In the genomic region with DNA sequence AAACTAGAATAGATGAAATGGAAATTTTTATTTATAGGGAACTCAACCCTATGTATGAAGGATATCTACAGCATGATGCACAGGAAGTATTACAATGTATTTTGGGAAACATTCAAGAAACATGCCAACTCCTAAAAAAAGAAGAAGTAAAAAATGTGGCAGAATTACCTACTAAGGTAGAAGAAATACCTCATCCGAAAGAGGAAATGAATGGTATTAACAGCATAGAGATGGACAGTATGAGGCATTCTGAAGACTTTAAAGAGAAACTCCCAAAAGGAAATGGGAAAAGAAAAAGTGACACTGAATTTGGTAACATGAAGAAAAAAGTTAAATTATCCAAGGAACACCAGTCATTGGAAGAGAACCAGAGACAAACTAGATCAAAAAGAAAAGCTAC, we compare ENCODE assay signal across 18 cellular contexts.
"Had no signal": no experiment of that assay in that cellular context is flagged by ENCODE, and none has a peak within 500 bp of the region (broad histone marks: within the 10 kb centered on the region; RNA-seq: fewer than 3 reads in every experiment).

No MANE protein-coding gene starts in this region.

- H3K4me3 Mint-ChIP-seq: activated CD4-positive, alpha-beta memory T cell treated with anti-CD3 and anti-CD28 coated beads for 36 hours; activated naive CD4-positive, alpha-beta T cell treated with anti-CD3 and anti-CD28 coated beads for 36 hours; activated T-helper 1 cell treated with anti-CD3 and anti-CD28 coated beads, Interleukin-12 subunit alpha, Interleukin-12 subunit beta, Interleukin-2, Interleukin-4 antibody, amounts not matched to agents 30 ng/mL and 10 ng/mL and 1 ng/mL, durations not matched to agents 14 hours and 24 hours and 36 hours; central memory CD8-positive, alpha-beta T cell; natural killer cell; T-helper 1 cell treated with Interleukin-12 subunit alpha and Interleukin-12 subunit beta and Interleukin-4 antibody, amounts not matched to agents 30 μg/mL and 1 μg/mL, for 36 hours had no signal

- H3K27me3 ChIP-seq: adrenal gland, gastrocnemius medialis, heart right ventricle, sigmoid colon had no signal

- ATAC-seq: gastrocnemius medialis, heart right ventricle, mucosa of descending colon, natural killer cell had no signal

- FAIRE-seq: islet of Langerhans had no signal

- DNase-seq: activated CD4-positive, alpha-beta memory T cell treated with anti-CD3 and anti-CD28 coated beads for 36 hours; activated CD4-positive, CD25-positive, alpha-beta regulatory T cell treated with anti-CD3 and anti-CD28 coated beads, Interleukin-2, amount 50 U/mL, for 72 hours; activated naive CD4-positive, alpha-beta T cell treated with anti-CD3 and anti-CD28 coated beads for 36 hours; adrenal gland; cortex of kidney; effector CD8-positive, alpha-beta T cell; gastrocnemius medialis; heart right ventricle; mucosa of descending colon; natural killer cell; sigmoid colon; stimulated activated CD4-positive, alpha-beta T cell treated with anti-CD3 and anti-CD28 coated beads, Interleukin-2, amount 100 ng/mL, for 24 hours; stimulated activated naive CD4-positive, alpha-beta T cell treated with Interleukin-2 at 50 U/mL for 16 hours; trophoblast cell had no signal

- H3K27me3 Mint-ChIP-seq: activated CD4-positive, alpha-beta memory T cell treated with anti-CD3 and anti-CD28 coated beads for 36 hours; central memory CD8-positive, alpha-beta T cell had no signal

- H3K4me3 ChIP-seq: adrenal gland, gastrocnemius medialis, heart right ventricle, mucosa of descending colon, sigmoid colon had no signal

- H3K27ac Mint-ChIP-seq: activated CD4-positive, alpha-beta memory T cell treated with anti-CD3 and anti-CD28 coated beads for 36 hours; activated naive CD4-positive, alpha-beta T cell treated with anti-CD3 and anti-CD28 coated beads for 36 hours; activated T-helper 1 cell treated with anti-CD3 and anti-CD28 coated beads, Interleukin-12 subunit alpha, Interleukin-12 subunit beta, Interleukin-2, Interleukin-4 antibody, amounts not matched to agents 30 ng/mL and 10 ng/mL and 1 ng/mL, durations not matched to agents 14 hours and 24 hours and 36 hours; T-helper 1 cell treated with Interleukin-12 subunit alpha and Interleukin-12 subunit beta and Interleukin-4 antibody, amounts not matched to agents 30 μg/mL and 1 μg/mL, for 36 hours had no signal

- H3K9me3 ChIP-seq: adrenal gland, gastrocnemius medialis, heart right ventricle, mucosa of descending colon, sigmoid colon had no signal

- H3K27ac ChIP-seq: adrenal gland, gastrocnemius medialis, heart right ventricle, sigmoid colon had no signal

- H3K9me3 Mint-ChIP-seq: activated CD4-positive, alpha-beta memory T cell treated with anti-CD3 and anti-CD28 coated beads for 36 hours; activated naive CD4-positive, alpha-beta T cell treated with anti-CD3 and anti-CD28 coated beads for 36 hours; activated T-helper 1 cell treated with anti-CD3 and anti-CD28 coated beads, Interleukin-12 subunit alpha, Interleukin-12 subunit beta, Interleukin-2, Interleukin-4 antibody, amounts not matched to agents 30 ng/mL and 10 ng/mL and 1 ng/mL, durations not matched to agents 14 hours and 24 hours and 36 hours; central memory CD8-positive, alpha-beta T cell; natural killer cell; T-helper 1 cell treated with Interleukin-12 subunit alpha and Interleukin-12 subunit beta and Interleukin-4 antibody, amounts not matched to agents 30 μg/mL and 1 μg/mL, for 36 hours had no signal
